ENCODE assay signal across 26 cellular contexts in the genomic region with DNA sequence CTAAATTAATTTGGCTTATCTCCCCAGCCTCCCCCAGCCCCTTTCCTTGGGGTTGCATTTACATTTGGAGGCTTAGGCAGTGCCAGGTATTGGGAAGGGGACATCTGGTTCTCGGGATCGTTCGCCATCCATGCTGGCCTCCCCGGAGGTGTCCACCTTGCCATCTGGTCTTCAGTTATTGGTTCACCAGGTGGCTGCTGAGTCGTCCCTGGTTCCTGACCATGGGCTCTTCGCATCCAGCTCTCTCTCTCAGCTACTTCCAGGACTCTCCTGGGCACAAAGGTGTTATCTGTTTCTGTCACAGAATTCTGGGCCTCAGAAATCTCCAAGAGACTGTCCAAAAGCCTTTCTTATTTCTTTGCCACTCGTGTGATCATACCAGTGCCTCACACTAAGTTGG.
DNase-seq lines count a peak whose midpoint lies in the region; ATAC-seq, FAIRE-seq and TF ChIP-seq lines count a peak whose summit lies in the region.
"Had no signal": no experiment of that assay in that cellular context is flagged by ENCODE, and none has a peak within 500 bp of the region (broad histone marks: within the 10 kb centered on the region; RNA-seq: fewer than 3 reads in every experiment).

No MANE protein-coding gene starts in this region.

- H3K9ac ChIP-seq in HCT116 (ENCODE audit: low read length) (no peak overlapping the region), neuronal stem cell (ENCODE audit: low read depth, low read length, poor library complexity) (no peak overlapping the region)

- H2BK12ac ChIP-seq in neuronal stem cell (ENCODE audit: low read length): no peak overlapping the region

- H3K9me2 ChIP-seq in HCT116 (ENCODE audit: insufficient read depth): no peaks in the 10 kb centered on the region

- H3K79me1 ChIP-seq in neuronal stem cell (ENCODE audit: low read depth, low read length): no peaks in the 10 kb centered on the region

- DNase-seq in NCI-H146 (lab: John Stamatoyannopoulos, UW) (peak; percentile 16), NCI-H146 treated with DMSO at 0.1 percent for 48 hours (lab: John Stamatoyannopoulos, UW; ENCODE audit: unreplicated experiment) (no peak), HCT116 (ENCODE audit: low read depth, low spot score) (no peak), cerebellar cortex (ENCODE audit: low spot score) (peak; percentile 83), neuronal stem cell (ENCODE audit: low spot score) (no peak), activated T-cell treated with anti-CD3 and anti-CD28 coated beads for 4 hours (no peak), GM12891 (ENCODE audit: insufficient read length, low spot score) (no peak), iPS-NIHi11 (ENCODE audit: low spot score) (no peak)
- DNase-seq: CD8-positive, alpha-beta memory T cell; DMS79; H7; HFFc6; KBM-7; MM.1S; NCI-H1048; NCI-H1694 treated with DMSO at 0.1 percent for 48 hours; NCI-H2081 treated with DMSO at 0.1 percent for 48 hours; NCI-H226; NCI-H510A treated with DMSO at 0.1 percent for 48 hours; NCI-H774; OCI-M1; Right ventricle myocardium superior had no signal

- H3K9me3 ChIP-seq in HCT116 (ENCODE audit: control insufficient read depth in 1 of 2, insufficient read depth in 1 of 2, low read depth in 1 of 2, low read length in 2 of 2): no peaks in the 10 kb centered on the region
- H3K9me3 ChIP-seq in neuronal stem cell (replicated peaks in 1 of 2; ENCODE audit: control insufficient read depth in 2 of 2, insufficient read depth in 1 of 2, low read depth in 1 of 2, low read length in 2 of 2): no peaks in the 10 kb centered on the region

- H3K4me1 ChIP-seq in HCT116 (ENCODE audit: control insufficient read depth in 1 of 2, insufficient read depth in 2 of 2, low read length in 2 of 2) (peaks cover 34 to 46% of the 10 kb centered on the region in 2 experiments), neuronal stem cell (ENCODE audit: control insufficient read depth in 2 of 2, insufficient read depth in 1 of 2, low read depth in 1 of 2, low read length in 2 of 2) (peaks cover 9 to 13% of the 10 kb centered on the region in 2 donors)

- TF ChIP-seq POLR2A in HCT116 (IDR thresholded peaks at IDR 0.05; ENCODE audit: borderline replicate concordance, extremely low read depth, insufficient read depth, insufficient read length): no peak
- TF ChIP-seq POLR2A in GM12891 (IDR thresholded peaks at IDR 0.05; ENCODE audit: low read depth, low read length): no peak

- CTCF ChIA-PET in HCT116 (lab: Charles Lee): interaction anchor here (1.1 kb wide), 1 partner anchor 45 kb away, joined by 3 read pairs; no protein-coding TSS in a partner anchor

- no peak overlapping the region for H2AFZ ChIP-seq in HCT116 (ENCODE audit: low read depth, low read length, poor library complexity, severe bottlenecking)
- no peak overlapping the region for H2AFZ ChIP-seq in neuronal stem cell (ENCODE audit: low read length)

- H3K27ac ChIP-seq in HCT116 (ENCODE audit: low read depth, low read length) (no peak overlapping the region), neuronal stem cell (replicated peaks; ENCODE audit: low read length) (no peak overlapping the region)
- H3K27ac ChIP-seq: C4-2B, HL-60 had no signal

- POLR2A ChIA-PET in HCT116 (lab: Charles Lee): no interaction called here

- no peak overlapping the region for H2BK5ac ChIP-seq in neuronal stem cell (ENCODE audit: low read length)

- no peak overlapping the region for H3K14ac ChIP-seq in neuronal stem cell (ENCODE audit: low read length)

- intact Hi-C loops in HCT116 (cut with micrococcal nuclease): no loop called here

- no peak for TF ChIP-seq CTCF in HCT116 (IDR thresholded peaks at IDR 0.05 in 2 of 3, conservative IDR thresholded peaks at IDR 0.05 in 1 of 3; ENCODE audit: borderline replicate concordance in 1 of 3, insufficient read depth in 1 of 3, low read depth in 2 of 3, low read length in 2 of 3)

- H2AK5ac ChIP-seq in neuronal stem cell (ENCODE audit: low read depth, low read length): no peak overlapping the region

- no peak overlapping the region for H2BK120ac ChIP-seq in neuronal stem cell (ENCODE audit: low read depth, low read length)

- TF ChIP-seq RAD21 in HCT116 (IDR thresholded peaks at IDR 0.05; ENCODE audit: low read depth): no peak

- H3K36me3 ChIP-seq in HCT116 (ENCODE audit: control insufficient read depth in 1 of 2, insufficient read depth in 2 of 2, low read length in 2 of 2): no peaks in the 10 kb centered on the region
- no peaks in the 10 kb centered on the region for H3K36me3 ChIP-seq in neuronal stem cell (replicated peaks in 1 of 2; ENCODE audit: control insufficient read depth in 2 of 2, insufficient read depth in 2 of 2, low read length in 2 of 2)

- no peaks in the 10 kb centered on the region for H4K20me1 ChIP-seq in HCT116 (ENCODE audit: insufficient read depth)

- no peak overlapping the region for H4K91ac ChIP-seq in neuronal stem cell (ENCODE audit: low read depth, low read length, poor library complexity)

- ATAC-seq in HCT116: no peak

- RAD21 ChIA-PET in HCT116 (lab: Charles Lee; ENCODE audit: low non-redundant PET in 1 of 2, low total read pairs in 2 of 2, uncharacterized antibody in 2 of 2, unreplicated experiment in 2 of 2): no interaction called here

- no CpG with 5 or more reads among the region's 7 CpGs for WGBS in neuronal stem cell (ENCODE audit: extremely low coverage in 2 of 2, insufficient read length in 2 of 2, insufficient replicate concordance in 1 of 2), 2 donors

- H3K4me2 ChIP-seq in HCT116 (ENCODE audit: low read length) (peak overlapping the region; percentile 82), neuronal stem cell (ENCODE audit: insufficient read depth, low read length, poor library complexity, severe bottlenecking) (no peak overlapping the region)

- no peak overlapping the region for H3K23ac ChIP-seq in neuronal stem cell (ENCODE audit: low read depth, low read length, poor library complexity)

- H3K27me3 ChIP-seq in HCT116 (ENCODE audit: insufficient read depth, low read length) (no peaks in the 10 kb centered on the region), neuronal stem cell (ENCODE audit: control insufficient read depth in 3 of 3, insufficient read depth in 3 of 3, low read depth in 1 of 3, low read length in 3 of 3) (peaks cover 0 to 5% (median 0%) of the 10 kb centered on the region in 3 experiments)

- no peak overlapping the region for H4K8ac ChIP-seq in neuronal stem cell (ENCODE audit: low read depth, low read length)

- no peaks in the 10 kb centered on the region for H3K79me2 ChIP-seq in HCT116 (ENCODE audit: insufficient read depth, low read length)

- H3K4me3 ChIP-seq in HCT116 (replicated peaks in 1 of 2; ENCODE audit: low read depth in 1 of 2, low read length in 2 of 2) (no peak overlapping the region), neuronal stem cell (ENCODE audit: low read length in 2 of 2) (no peak overlapping the region)

- no TSS peak for BruUV-seq in HCT116 (replicated peaks; lab: Mats Ljungman, UMichigan)

- no peak overlapping the region for H3K4ac ChIP-seq in neuronal stem cell (ENCODE audit: low read length)

- no peak overlapping the region for H2BK15ac ChIP-seq in neuronal stem cell (ENCODE audit: low read length)

- FAIRE-seq in GM12891 (lab: Jason Lieb, UNC): no peak
- FAIRE-seq: A204.1, HepG2 had no signal

- H3K18ac ChIP-seq in neuronal stem cell (ENCODE audit: low read length): peak overlapping the region; percentile 11

TF ChIP-seq in HCT116, 20 proteins besides CTCF, POLR2A, EP300 and RAD21 (continues in another document):
- TF ChIP-seq, protein P1, sequence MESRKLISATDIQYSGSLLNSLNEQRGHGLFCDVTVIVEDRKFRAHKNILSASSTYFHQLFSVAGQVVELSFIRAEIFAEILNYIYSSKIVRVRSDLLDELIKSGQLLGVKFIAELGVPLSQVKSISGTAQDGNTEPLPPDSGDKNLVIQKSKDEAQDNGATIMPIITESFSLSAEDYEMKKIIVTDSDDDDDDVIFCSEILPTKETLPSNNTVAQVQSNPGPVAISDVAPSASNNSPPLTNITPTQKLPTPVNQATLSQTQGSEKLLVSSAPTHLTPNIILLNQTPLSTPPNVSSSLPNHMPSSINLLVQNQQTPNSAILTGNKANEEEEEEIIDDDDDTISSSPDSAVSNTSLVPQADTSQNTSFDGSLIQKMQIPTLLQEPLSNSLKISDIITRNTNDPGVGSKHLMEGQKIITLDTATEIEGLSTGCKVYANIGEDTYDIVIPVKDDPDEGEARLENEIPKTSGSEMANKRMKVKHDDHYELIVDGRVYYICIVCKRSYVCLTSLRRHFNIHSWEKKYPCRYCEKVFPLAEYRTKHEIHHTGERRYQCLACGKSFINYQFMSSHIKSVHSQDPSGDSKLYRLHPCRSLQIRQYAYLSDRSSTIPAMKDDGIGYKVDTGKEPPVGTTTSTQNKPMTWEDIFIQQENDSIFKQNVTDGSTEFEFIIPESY (IDR thresholded peaks at IDR 0.05; ENCODE audit: extremely low read depth, insufficient replicate concordance, low read length): no peak
- no peak for TF ChIP-seq FOSL1 (IDR thresholded peaks at IDR 0.05; ENCODE audit: low read depth)

TF ChIP-seq in GM12891, 5 proteins besides CTCF, POLR2A, EP300 and RAD21:
- TF ChIP-seq PAX5 (IDR thresholded peaks at IDR 0.05; ENCODE audit: insufficient read depth, low read length, severe bottlenecking) (no peak), POLR2AphosphoS5 (IDR thresholded peaks at IDR 0.05; ENCODE audit: low read depth, low read length) (no peak), SPI1 (IDR thresholded peaks at IDR 0.05; ENCODE audit: low read depth, low read length) (no peak), TAF1 (IDR thresholded peaks at IDR 0.05; ENCODE audit: low read depth, low read length) (no peak), POU2F2 (IDR thresholded peaks at IDR 0.05; ENCODE audit: low read depth, low read length) (no peak)

Comparison
In these comparisons a context has a peak if more than half of its experiments do, and no peak if none do; other contexts are left out.
1. DNase-seq: peak in NCI-H146 (single experiment) and cerebellar cortex (single experiment); none in NCI-H146 treated with DMSO at 0.1 percent for 48 hours (single experiment), HCT116 (single experiment), neuronal stem cell (single experiment), activated T-cell treated with anti-CD3 and anti-CD28 coated beads for 4 hours (single experiment), GM12891 (single experiment) and iPS-NIHi11 (single experiment).